In genomic region chr9:85185486-85186217, GRCh38 we compare ENCODE assay signal across 27 cellular contexts.
"Had no signal": no experiment of that assay in that cellular context is flagged by ENCODE, and none has a peak within 500 bp of the region (broad histone marks: within the 10 kb centered on the region; RNA-seq: fewer than 3 reads in every experiment).

No MANE protein-coding gene starts in this region.

- H3K27ac Mint-ChIP-seq: activated CD4-positive, alpha-beta memory T cell treated with anti-CD3 and anti-CD28 coated beads, Interleukin-2, amount 10 ng/mL, durations not matched to agents 7 days and 5 days; activated CD4-positive, alpha-beta T cell treated with anti-CD3 and anti-CD28 coated beads for 36 hours; activated CD4-positive, alpha-beta T cell treated with anti-CD3 and anti-CD28 coated beads, Interleukin-2, amount 10 ng/mL, durations not matched to agents 24 days and 14 days; activated naive CD4-positive, alpha-beta T cell treated with anti-CD3 and anti-CD28 coated beads for 36 hours; activated naive CD4-positive, alpha-beta T cell treated with anti-CD3 and anti-CD28 coated beads, Interleukin-2, amount 50 U/mL, for 24 hours; activated naive CD8-positive, alpha-beta T cell treated with anti-CD3 and anti-CD28 coated beads, Interleukin-2, amount 10 ng/mL, durations not matched to agents 7 days and 5 days; activated T-helper 1 cell treated with anti-CD3 and anti-CD28 coated beads, Interleukin-12 subunit alpha, Interleukin-12 subunit beta, Interleukin-2, Interleukin-4 antibody, amounts not matched to agents 30 ng/mL and 10 ng/mL and 1 ng/mL, durations not matched to agents 14 hours and 24 hours and 36 hours; activated T-helper 2 cell treated with anti-CD3 and anti-CD28 coated beads, Interferon-gamma antibody, Interleukin-2, Interleukin-4, amounts not matched to agents 10 μg/mL and 5 μg/mL and 100 μg/mL, durations not matched to agents 14 hours and 24 hours and 36 hours; brain; dendritic cell treated with granulocyte-macrophage colony-stimulating factor and Interleukin-4, amounts not matched to agents 40 ng/mL and 50 ng/mL, for 4 days; endodermal cell had no signal

- H3K9me3 Mint-ChIP-seq: activated CD4-positive, alpha-beta memory T cell treated with anti-CD3 and anti-CD28 coated beads, Interleukin-2, amount 10 ng/mL, durations not matched to agents 7 days and 5 days; activated CD4-positive, alpha-beta T cell treated with anti-CD3 and anti-CD28 coated beads, Interleukin-2, amount 10 ng/mL, durations not matched to agents 24 days and 14 days; activated naive CD4-positive, alpha-beta T cell treated with anti-CD3 and anti-CD28 coated beads for 36 hours; activated naive CD4-positive, alpha-beta T cell treated with anti-CD3 and anti-CD28 coated beads, Interleukin-2, amount 50 U/mL, for 24 hours; activated naive CD8-positive, alpha-beta T cell treated with anti-CD3 and anti-CD28 coated beads, Interleukin-2, amount 10 ng/mL, durations not matched to agents 7 days and 5 days; activated T-helper 1 cell treated with anti-CD3 and anti-CD28 coated beads, Interleukin-12 subunit alpha, Interleukin-12 subunit beta, Interleukin-2, Interleukin-4 antibody, amounts not matched to agents 30 ng/mL and 10 ng/mL and 1 ng/mL, durations not matched to agents 14 hours and 24 hours and 36 hours; activated T-helper 2 cell treated with anti-CD3 and anti-CD28 coated beads, Interferon-gamma antibody, Interleukin-2, Interleukin-4, amounts not matched to agents 10 μg/mL and 5 μg/mL and 100 μg/mL, durations not matched to agents 14 hours and 24 hours and 36 hours; dendritic cell treated with granulocyte-macrophage colony-stimulating factor and Interleukin-4, amounts not matched to agents 40 ng/mL and 50 ng/mL, for 4 days; endodermal cell had no signal

- DNase-seq: activated CD4-positive, alpha-beta memory T cell treated with anti-CD3 and anti-CD28 coated beads, Interleukin-2, amount 10 ng/mL, durations not matched to agents 7 days and 5 days; activated CD4-positive, alpha-beta T cell treated with anti-CD3 and anti-CD28 coated beads for 36 hours; activated CD4-positive, alpha-beta T cell treated with anti-CD3 and anti-CD28 coated beads, Interleukin-2, amount 10 ng/mL, durations not matched to agents 24 days and 14 days; activated CD4-positive, CD25-positive, alpha-beta regulatory T cell; activated CD4-positive, CD25-positive, alpha-beta regulatory T cell treated with anti-CD3 and anti-CD28 coated beads, Interleukin-2, amount 50 U/mL, for 72 hours; activated CD8-positive, alpha-beta memory T cell treated with anti-CD3 and anti-CD28 coated beads, Interleukin-2, amount 50 U/mL, for 4 hours; activated effector memory CD4-positive, alpha-beta T cell treated with anti-CD3 and anti-CD28 coated beads, Interleukin-2, amount 50 U/mL, for 16 hours; activated naive CD4-positive, alpha-beta T cell treated with anti-CD3 and anti-CD28 coated beads for 36 hours; activated naive CD8-positive, alpha-beta T cell treated with anti-CD3 and anti-CD28 coated beads, Interleukin-2, amount 10 ng/mL, durations not matched to agents 7 days and 5 days; activated T-cell treated with anti-CD3 and anti-CD28 coated beads, Interleukin-2, amount 50 U/mL, for 1 hour; activated T-cell treated with anti-CD3 and anti-CD28 coated beads, Interleukin-2, amount 50 U/mL, for 48 hours; dorsolateral prefrontal cortex; effector memory CD4-positive, alpha-beta T cell; endodermal cell; foreskin fibroblast; heart right ventricle; T-helper 2 cell had no signal

- H3K27ac ChIP-seq: ascending aorta, breast epithelium, coronary artery, dorsolateral prefrontal cortex, gastroesophageal sphincter, heart right ventricle had no signal

- H3K27me3 Mint-ChIP-seq: activated CD4-positive, alpha-beta memory T cell treated with anti-CD3 and anti-CD28 coated beads, Interleukin-2, amount 10 ng/mL, durations not matched to agents 7 days and 5 days; activated CD4-positive, alpha-beta T cell treated with anti-CD3 and anti-CD28 coated beads, Interleukin-2, amount 10 ng/mL, durations not matched to agents 24 days and 14 days; activated naive CD8-positive, alpha-beta T cell treated with anti-CD3 and anti-CD28 coated beads, Interleukin-2, amount 10 ng/mL, durations not matched to agents 7 days and 5 days; brain; dendritic cell treated with granulocyte-macrophage colony-stimulating factor and Interleukin-4, amounts not matched to agents 40 ng/mL and 50 ng/mL, for 4 days had no signal

- H3K4me1 ChIP-seq: ascending aorta, breast epithelium, gastroesophageal sphincter, heart right ventricle had no signal

- H3K9me3 ChIP-seq: ascending aorta, breast epithelium, gastroesophageal sphincter had no signal

- H3K36me3 Mint-ChIP-seq: activated naive CD4-positive, alpha-beta T cell treated with anti-CD3 and anti-CD28 coated beads, Interleukin-2, amount 50 U/mL, for 24 hours; activated naive CD8-positive, alpha-beta T cell treated with anti-CD3 and anti-CD28 coated beads, Interleukin-2, amount 10 ng/mL, durations not matched to agents 7 days and 5 days; brain had no signal

- H3K36me3 ChIP-seq: ascending aorta, breast epithelium, gastroesophageal sphincter, heart right ventricle had no signal

- H3K4me3 ChIP-seq: ascending aorta, breast epithelium, coronary artery, dorsolateral prefrontal cortex, gastroesophageal sphincter, heart right ventricle had no signal

- H3K4me1 Mint-ChIP-seq: activated CD4-positive, alpha-beta memory T cell treated with anti-CD3 and anti-CD28 coated beads, Interleukin-2, amount 10 ng/mL, durations not matched to agents 7 days and 5 days; activated CD4-positive, alpha-beta T cell treated with anti-CD3 and anti-CD28 coated beads for 36 hours; activated CD4-positive, alpha-beta T cell treated with anti-CD3 and anti-CD28 coated beads, Interleukin-2, amount 10 ng/mL, durations not matched to agents 24 days and 14 days; activated naive CD4-positive, alpha-beta T cell treated with anti-CD3 and anti-CD28 coated beads, Interleukin-2, amount 50 U/mL, for 24 hours; activated naive CD8-positive, alpha-beta T cell treated with anti-CD3 and anti-CD28 coated beads, Interleukin-2, amount 10 ng/mL, durations not matched to agents 7 days and 5 days; central memory CD8-positive, alpha-beta T cell; endodermal cell had no signal

- H3K4me3 Mint-ChIP-seq: activated CD4-positive, alpha-beta memory T cell treated with anti-CD3 and anti-CD28 coated beads, Interleukin-2, amount 10 ng/mL, durations not matched to agents 7 days and 5 days; activated CD4-positive, alpha-beta T cell treated with anti-CD3 and anti-CD28 coated beads for 36 hours; activated CD4-positive, alpha-beta T cell treated with anti-CD3 and anti-CD28 coated beads, Interleukin-2, amount 10 ng/mL, durations not matched to agents 24 days and 14 days; activated naive CD4-positive, alpha-beta T cell treated with anti-CD3 and anti-CD28 coated beads for 36 hours; activated naive CD4-positive, alpha-beta T cell treated with anti-CD3 and anti-CD28 coated beads, Interleukin-2, amount 50 U/mL, for 24 hours; activated naive CD8-positive, alpha-beta T cell treated with anti-CD3 and anti-CD28 coated beads, Interleukin-2, amount 10 ng/mL, durations not matched to agents 7 days and 5 days; activated T-helper 1 cell treated with anti-CD3 and anti-CD28 coated beads, Interleukin-12 subunit alpha, Interleukin-12 subunit beta, Interleukin-2, Interleukin-4 antibody, amounts not matched to agents 30 ng/mL and 10 ng/mL and 1 ng/mL, durations not matched to agents 14 hours and 24 hours and 36 hours; brain; central memory CD8-positive, alpha-beta T cell; dendritic cell treated with granulocyte-macrophage colony-stimulating factor and Interleukin-4, amounts not matched to agents 40 ng/mL and 50 ng/mL, for 4 days; endodermal cell had no signal

- H3K27me3 ChIP-seq: ascending aorta, breast epithelium, dorsolateral prefrontal cortex had no signal
